ENCODE assay signal across 18 cellular contexts in genomic region chr10:97518601-97519043, GRCh38. TPM values are rescaled to one million over a fixed set of nuclear protein-coding genes. Genes with fewer than 3 reads are reported as not detected.
DNase-seq lines count a peak whose midpoint lies in the region; ATAC-seq and TF ChIP-seq lines count a peak whose summit lies in the region.
"Had no signal": no experiment of that assay in that cellular context is flagged by ENCODE, and none has a peak within 500 bp of the region (broad histone marks: within the 10 kb centered on the region; RNA-seq: fewer than 3 reads in every experiment).

No MANE protein-coding gene starts in this region.

- H3K4me2 ChIP-seq in mesenchymal stem cell (ENCODE audit: low read length, poor library complexity, severe bottlenecking), result peak overlapping the region; percentile 36

- no peak for DNase-seq in Right ventricle myocardium superior
- DNase-seq in right cardiac atrium, result no peak
- no peak for DNase-seq in dorsolateral prefrontal cortex
- peak; percentile 47 for DNase-seq in mesenchymal stem cell
- DNase-seq in NCI-H82 (lab: John Stamatoyannopoulos, UW), result no peak
- DNase-seq: activated CD4-positive, alpha-beta T cell treated with anti-CD3 and anti-CD28 coated beads for 1 hour; central memory CD4-positive, alpha-beta T cell; NCI-H1105; NCI-H526 treated with DMSO at 0.1 percent for 48 hours; stimulated activated CD4-positive, alpha-beta T cell treated with anti-CD3 and anti-CD28 coated beads, Interleukin-4, amount 100 ng/mL, for 24 hours had no signal

- H3K23ac ChIP-seq in mesenchymal stem cell (ENCODE audit: low read length in 2 of 2), result no peak overlapping the region

- no peak overlapping the region for H4K91ac ChIP-seq in mesenchymal stem cell (ENCODE audit: low read length)

- H3K79me1 ChIP-seq in mesenchymal stem cell (replicated peaks; ENCODE audit: low read length, poor library complexity, severe bottlenecking), result peaks cover 52% of the 10 kb centered on the region

- H2BK15ac ChIP-seq in mesenchymal stem cell (ENCODE audit: low read depth, poor library complexity, severe bottlenecking), result no peak overlapping the region

- no peak for TF ChIP-seq CTCF in dorsolateral prefrontal cortex (IDR thresholded peaks at IDR 0.05 in 54 of 56, conservative IDR thresholded peaks at IDR 0.05 in 2 of 56; ENCODE audit: low read depth in 1 of 56, partially characterized antibody in 56 of 56)

- intact Hi-C loops in Right ventricle myocardium superior (cut with DNase I) (no loop called here), right cardiac atrium (cut with DNase I) (no loop called here), dorsolateral prefrontal cortex (cut with DNase I) (no loop called here)

- no peak overlapping the region for H2BK12ac ChIP-seq in mesenchymal stem cell (ENCODE audit: low read length in 2 of 2)

- H3K4me1 ChIP-seq in right cardiac atrium (ENCODE audit: control insufficient read depth, insufficient read depth, low read length), result peaks cover 16% of the 10 kb centered on the region
- peaks cover 24% of the 10 kb centered on the region for H3K4me1 ChIP-seq in mesenchymal stem cell (ENCODE audit: control insufficient read depth, insufficient read depth, low read depth, low read length)

- no peak overlapping the region for H2AFZ ChIP-seq in mesenchymal stem cell (ENCODE audit: low read depth, low read length)

- no peaks in the 10 kb centered on the region for H3K27me3 ChIP-seq in right cardiac atrium (ENCODE audit: control insufficient read depth, insufficient read depth)
- H3K27me3 ChIP-seq in dorsolateral prefrontal cortex, result no peaks in the 10 kb centered on the region
- H3K27me3 ChIP-seq in mesenchymal stem cell (ENCODE audit: control insufficient read depth in 1 of 2, insufficient read depth in 1 of 2, low read length in 2 of 2), result no peaks in the 10 kb centered on the region
- H3K27me3 ChIP-seq: ovary had no signal

- H2BK5ac ChIP-seq in mesenchymal stem cell (ENCODE audit: low read depth, low read length, poor library complexity, severe bottlenecking), result no peak overlapping the region

- peak overlapping the region; percentile 21 for H2AK5ac ChIP-seq in mesenchymal stem cell (ENCODE audit: low read length, severe bottlenecking)

- no peak overlapping the region for H2BK120ac ChIP-seq in mesenchymal stem cell (ENCODE audit: low read depth, low read length)

- peak; percentile 25 for ATAC-seq in Right ventricle myocardium superior (ENCODE audit: poor library complexity)
- ATAC-seq in right cardiac atrium, result no peak
- no peak for ATAC-seq in GM21723 (IDR thresholded peaks at IDR 0.05; ENCODE audit: unreplicated experiment)
- ATAC-seq in HG03097 (IDR thresholded peaks at IDR 0.05; ENCODE audit: low FRiP score, unreplicated experiment), result no peak
- ATAC-seq in GM19023 (IDR thresholded peaks at IDR 0.05; ENCODE audit: unreplicated experiment), result no peak
- ATAC-seq: left lobe of liver had no signal

- H3K4me3 ChIP-seq in right cardiac atrium (ENCODE audit: low read length) (no peak overlapping the region), dorsolateral prefrontal cortex (no peak overlapping the region), mesenchymal stem cell (ENCODE audit: insufficient read depth in 1 of 2, low read depth in 1 of 2, low read length in 2 of 2) (no peak overlapping the region)
- H3K4me3 ChIP-seq: ovary had no signal

- H3K9me3 ChIP-seq in right cardiac atrium (ENCODE audit: control insufficient read depth, low read length), result no peaks in the 10 kb centered on the region
- no peaks in the 10 kb centered on the region for H3K9me3 ChIP-seq in mesenchymal stem cell (ENCODE audit: control insufficient read depth, low read length)
- H3K9me3 ChIP-seq: ovary had no signal

- peak overlapping the region in 1 of 2 experiments; percentile 24 for H3K4ac ChIP-seq in mesenchymal stem cell (ENCODE audit: low read depth in 1 of 2, low read length in 2 of 2)

- H4K8ac ChIP-seq in mesenchymal stem cell (ENCODE audit: low read length), result no peak overlapping the region

- no peak overlapping the region for H3K18ac ChIP-seq in mesenchymal stem cell (ENCODE audit: low read depth in 1 of 2, low read length in 2 of 2)

- 15% methylated on average over 3 of the region's 3 CpGs for WGBS in right cardiac atrium
- WGBS in mesenchymal stem cell, result 0% methylated on average over 1 of the region's 3 CpGs

- no peak overlapping the region for H3K14ac ChIP-seq in mesenchymal stem cell (ENCODE audit: low read length in 2 of 2)

- H3K27ac ChIP-seq in right cardiac atrium (ENCODE audit: low read length) (no peak overlapping the region), dorsolateral prefrontal cortex (peak overlapping the region in 36 of 59 donors; percentile 2 to 77 (median 48)), mesenchymal stem cell (ENCODE audit: low read length, poor library complexity, severe bottlenecking) (peak overlapping the region; percentile 25)
- H3K27ac ChIP-seq: ovary had no signal

- peaks cover 0 to 20% of the 10 kb centered on the region in 2 experiments for H3K36me3 ChIP-seq in mesenchymal stem cell (ENCODE audit: control insufficient read depth in 1 of 2, insufficient read depth in 2 of 2, low read depth in 1 of 2, low read length in 2 of 2)
- H3K36me3 ChIP-seq: ovary had no signal

- peak overlapping the region; percentile 9 for H3K9ac ChIP-seq in mesenchymal stem cell (ENCODE audit: low read length)

RNA-seq across cellular contexts. Expression of gene UBTD1, which starts 19.9 kb away (rescaled TPM):
- 26.7 TPM for total RNA-seq in Right ventricle myocardium superior
- 10 to 100 TPM; 24.8 to 27.6 (median 25.8) TPM for total RNA-seq in right cardiac atrium
- polyA plus RNA-seq in right cardiac atrium, result 42.1 TPM
- total RNA-seq in dorsolateral prefrontal cortex, result 10 to 100 TPM in 99 of 120 experiments, 1 to 10 TPM in 21; 8.3 to 22.0 (median 11.9) TPM
- polyA plus RNA-seq in mesenchymal stem cell (2013, experiment 1 of 2), result 29.3 TPM
- 29.9 TPM for polyA plus RNA-seq in mesenchymal stem cell (2013, experiment 2 of 2)

RNA-seq across cellular contexts. Expression of gene MMS19, which starts 20.4 kb away (rescaled TPM):
- total RNA-seq in Right ventricle myocardium superior, result 34.0 TPM
- total RNA-seq in right cardiac atrium, result 10 to 100 TPM; 32.8 to 40.0 (median 36.8) TPM
- 33.7 TPM for polyA plus RNA-seq in right cardiac atrium
- total RNA-seq in dorsolateral prefrontal cortex, result 100 to 1,000 TPM in 3 of 120 experiments, 10 to 100 TPM in 117; 53.4 to 109 (median 81.4) TPM
- 64.0 TPM for polyA plus RNA-seq in mesenchymal stem cell (2013, experiment 1 of 2)
- 64.3 TPM for polyA plus RNA-seq in mesenchymal stem cell (2013, experiment 2 of 2)

RNA-seq across cellular contexts. Expression of gene ANKRD2, which starts 54.0 kb away (rescaled TPM):
- total RNA-seq in Right ventricle myocardium superior, result 152 TPM
- 10 to 100 TPM in 3 of 4 donors, 1 to 10 TPM in 1; 9.9 to 19.3 (median 17.8) TPM for total RNA-seq in right cardiac atrium
- polyA plus RNA-seq in right cardiac atrium, result 67.6 TPM
- total RNA-seq in dorsolateral prefrontal cortex, result 1 to 10 TPM in 111 of 120 experiments, under 1 TPM in 9; 0.43 to 9.5 (median 2.8) TPM
- polyA plus RNA-seq in mesenchymal stem cell (2013, experiment 1 of 2), result 0.04 TPM
- not detected for polyA plus RNA-seq in mesenchymal stem cell (2013, experiment 2 of 2)
- total RNA-seq: activated T-helper 1 cell treated with anti-CD3 and anti-CD28 coated beads, Interleukin-12 subunit alpha, Interleukin-12 subunit beta, Interleukin-2, Interleukin-4 antibody, amounts not matched to agents 30 ng/mL and 10 ng/mL and 1 ng/mL, durations not matched to agents 14 hours and 24 hours and 36 hours; frontal cortex; HT1080; left lobe of liver had no signal
